8 cellular contexts compared by ENCODE assay signal in genomic region chr6:39933669-39934059, GRCh38. TPM values are rescaled to one million over a fixed set of nuclear protein-coding genes. Genes with fewer than 3 reads are reported as not detected.
DNase-seq lines count a peak whose midpoint lies in the region; ATAC-seq and TF ChIP-seq lines count a peak whose summit lies in the region.

No MANE protein-coding gene starts in this region.

- DNase-seq in activated naive CD8-positive, alpha-beta T cell treated with anti-CD3 and anti-CD28 coated beads, Interleukin-2, amount 50 U/mL, for 24 hours: no peak
- no peak for DNase-seq in smooth muscle cell (lab: John Stamatoyannopoulos, UW; ENCODE audit: unreplicated experiment)
- DNase-seq in islet precursor cell: no peak
- no peak for DNase-seq in activated CD4-positive, CD25-positive, alpha-beta regulatory T cell (lab: John Stamatoyannopoulos, UW)

- peak overlapping the region; percentile 96 for H2AFZ ChIP-seq in smooth muscle cell (ENCODE audit: low read depth)

- H3K27ac Mint-ChIP-seq in activated naive CD8-positive, alpha-beta T cell treated with anti-CD3 and anti-CD28 coated beads, Interleukin-2, amount 50 U/mL, for 24 hours: peak overlapping the region; percentile 40

- H3K27ac ChIP-seq in HEK293 (ENCODE audit: extremely low read depth, low read depth, low read length) (peak overlapping the region; percentile 40; the same call in 1 of the 2 replicates), iPS-18a (ENCODE audit: low read length) (no peak overlapping the region), smooth muscle cell (ENCODE audit: low read depth) (no peak overlapping the region)

- CTCF ChIA-PET in HEK293 (lab: Yijun Ruan, JAX): interaction anchor here (0.6 to 1.3 kb wide), 2 partner anchors 476 to 572 kb away, joined by 3 to 4 read pairs; no protein-coding TSS in a partner anchor

- ATAC-seq in activated naive CD8-positive, alpha-beta T cell treated with anti-CD3 and anti-CD28 coated beads, Interleukin-2, amount 50 U/mL, for 24 hours: peak; percentile 41
- ATAC-seq in GM19035 (IDR thresholded peaks at IDR 0.05; ENCODE audit: unreplicated experiment): no peak
- no peak for ATAC-seq in HG02678 (IDR thresholded peaks at IDR 0.05; ENCODE audit: unreplicated experiment)

- H3K79me2 ChIP-seq in smooth muscle cell (ENCODE audit: low read depth): no peaks in the 10 kb centered on the region

- TF ChIP-seq CTCF in HEK293 (tag by site-specific recombination; IDR thresholded peaks at IDR 0.05) (no peak), smooth muscle cell (IDR thresholded peaks at IDR 0.05; ENCODE audit: borderline replicate concordance, insufficient read depth, poor library complexity, severe bottlenecking) (no peak)

- H3K36me3 ChIP-seq in HEK293 (ENCODE audit: control insufficient read depth in 2 of 2, insufficient read depth in 1 of 2, low read length in 2 of 2): no peaks in the 10 kb centered on the region; a peak in 1 of 3 replicates
- H3K36me3 ChIP-seq in iPS-18a (ENCODE audit: control insufficient read depth, low read depth, low read length): no peaks in the 10 kb centered on the region
- H3K36me3 ChIP-seq in smooth muscle cell (ENCODE audit: low read depth): no peaks in the 10 kb centered on the region

- H3K4me1 ChIP-seq in HEK293 (ENCODE audit: control insufficient read depth, insufficient read depth, low read length): peaks cover 11% of the 10 kb centered on the region
- H3K4me1 ChIP-seq in iPS-18a (ENCODE audit: control insufficient read depth, low read depth, low read length): peaks cover 20% of the 10 kb centered on the region
- H3K4me1 ChIP-seq in smooth muscle cell (ENCODE audit: low read depth): peaks cover 6% of the 10 kb centered on the region

- H3K36me3 Mint-ChIP-seq in activated naive CD8-positive, alpha-beta T cell treated with anti-CD3 and anti-CD28 coated beads, Interleukin-2, amount 50 U/mL, for 24 hours (ENCODE audit: low read depth): no peaks in the 10 kb centered on the region

- POLR2A ChIA-PET in HEK293 (lab: Yijun Ruan, JAX): interaction anchor here (0.6 to 1.7 kb wide), 4 partner anchors 10 to 20 kb away, joined by 3 to 5 read pairs (median 4); no protein-coding TSS in a partner anchor

- peaks cover 12% of the 10 kb centered on the region for H3K27me3 Mint-ChIP-seq in activated naive CD8-positive, alpha-beta T cell treated with anti-CD3 and anti-CD28 coated beads, Interleukin-2, amount 50 U/mL, for 24 hours

- H3K27me3 ChIP-seq in iPS-18a (ENCODE audit: control insufficient read depth, insufficient read depth, low read length): peaks cover 4% of the 10 kb centered on the region
- no peaks in the 10 kb centered on the region for H3K27me3 ChIP-seq in smooth muscle cell (ENCODE audit: low read depth)

- no peaks in the 10 kb centered on the region for H3K9me3 ChIP-seq in HEK293 (ENCODE audit: control insufficient read depth, insufficient read depth, low read depth, low read length)
- H3K9me3 ChIP-seq in iPS-18a (ENCODE audit: control insufficient read depth, low read depth, low read length): no peaks in the 10 kb centered on the region
- H3K9me3 ChIP-seq in smooth muscle cell (replicated peaks; ENCODE audit: low read depth): no peaks in the 10 kb centered on the region

- H3K9ac ChIP-seq in iPS-18a (ENCODE audit: low read length): peak overlapping the region; percentile 61
- H3K9ac ChIP-seq in smooth muscle cell (ENCODE audit: low read depth): no peak overlapping the region

- H3K9me3 Mint-ChIP-seq in activated naive CD8-positive, alpha-beta T cell treated with anti-CD3 and anti-CD28 coated beads, Interleukin-2, amount 50 U/mL, for 24 hours: no peaks in the 10 kb centered on the region

- WGBS in smooth muscle cell (ENCODE audit: low lambda C conversion rate): 41% methylated on average over 5 of the region's 5 CpGs

- H3K4me1 Mint-ChIP-seq in activated naive CD8-positive, alpha-beta T cell treated with anti-CD3 and anti-CD28 coated beads, Interleukin-2, amount 50 U/mL, for 24 hours: peaks cover 14% of the 10 kb centered on the region

- no peaks in the 10 kb centered on the region for H4K20me1 ChIP-seq in smooth muscle cell (ENCODE audit: low read depth)

- peak overlapping the region; percentile 82 for H3K4me3 ChIP-seq in HEK293 (ENCODE audit: low read depth, low read length)
- H3K4me3 ChIP-seq in iPS-18a (ENCODE audit: low read length): peak overlapping the region; percentile 83
- peak overlapping the region; percentile 88 for H3K4me3 ChIP-seq in smooth muscle cell

- no peaks in the 10 kb centered on the region for H3F3A ChIP-seq in smooth muscle cell (ENCODE audit: low read depth)

- peak overlapping the region; percentile 70 for H3K4me3 Mint-ChIP-seq in activated naive CD8-positive, alpha-beta T cell treated with anti-CD3 and anti-CD28 coated beads, Interleukin-2, amount 50 U/mL, for 24 hours

- peak overlapping the region; percentile 89 for H3K4me2 ChIP-seq in smooth muscle cell

TF ChIP-seq in HEK293, 187 proteins besides CTCF, POLR2A, EP300 and RAD21:
- TF ChIP-seq RBAK (tag by site-specific recombination; IDR thresholded peaks at IDR 0.05) (no peak), ZBTB11 (tag by site-specific recombination; conservative IDR thresholded peaks at IDR 0.05; ENCODE audit: low read depth) (no peak), HOXA7 (CRISPR knock-in tag; IDR thresholded peaks at IDR 0.05; ENCODE audit: borderline replicate concordance) (no peak), KLF1 (tag by site-specific recombination; IDR thresholded peaks at IDR 0.05) (no peak), TCF7L2 (IDR thresholded peaks at IDR 0.05; ENCODE audit: borderline replicate concordance, low read depth, low read length) (no peak), ZNF16 (tag by site-specific recombination; IDR thresholded peaks at IDR 0.05; ENCODE audit: low read depth) (no peak), ZNF514 (tag by site-specific recombination; IDR thresholded peaks at IDR 0.05) (no peak), ZNF555 (tag by site-specific recombination; conservative IDR thresholded peaks at IDR 0.05) (no peak), ZNF692 (tag by site-specific recombination; IDR thresholded peaks at IDR 0.05) (no peak), KLF8 (tag by site-specific recombination; IDR thresholded peaks at IDR 0.05) (no peak), ZNF266 (tag by site-specific recombination; IDR thresholded peaks at IDR 0.05; ENCODE audit: low read depth) (no peak), ZFP41 (tag by site-specific recombination; IDR thresholded peaks at IDR 0.05; ENCODE audit: borderline replicate concordance) (no peak), PRDM6 (tag by site-specific recombination; IDR thresholded peaks at IDR 0.05) (no peak)

RNA-seq across cellular contexts. Expression of gene MOCS1, which starts 0.6 kb away (rescaled TPM):
- total RNA-seq in smooth muscle cell: 7.7 and 8.3 TPM in 2 replicates
- polyA plus RNA-seq in smooth muscle cell: 8.2 and 12.1 TPM in 2 replicates
